In genomic region chr5:103211858-103212500, GRCh38 we compare ENCODE assay signal across 9 cellular contexts. TPM values are rescaled to one million over a fixed set of nuclear protein-coding genes. Genes with fewer than 3 reads are reported as not detected.
DNase-seq lines count a peak whose midpoint lies in the region; ATAC-seq and TF ChIP-seq lines count a peak whose summit lies in the region.
"Had no signal": no experiment of that assay in that cellular context is flagged by ENCODE, and none has a peak within 500 bp of the region (broad histone marks: within the 10 kb centered on the region; RNA-seq: fewer than 3 reads in every experiment).

No MANE protein-coding gene starts in this region.

- H3K27ac ChIP-seq in BLaER1 treated with 17β-estradiol and CSF1 and Interleukin-3, amounts not matched to agents 10 nM and 100 nM: peak overlapping the region; percentile 42 to 95 (median 87); a peak in 21 of 22 replicates
- H3K27ac ChIP-seq in testis (no peak overlapping the region), substantia nigra (ENCODE audit: low read depth, low read length, poor library complexity, severe bottlenecking) (no peak overlapping the region)

- peak overlapping the region in 9 of 11 experiments; percentile 23 to 83 (median 74); a peak in 17 of 22 replicates for H3K9ac ChIP-seq in BLaER1 treated with 17β-estradiol and CSF1 and Interleukin-3, amounts not matched to agents 10 nM and 100 nM

- no peaks in the 10 kb centered on the region for H3K27me3 ChIP-seq in BLaER1 treated with 17β-estradiol and CSF1 and Interleukin-3, amounts not matched to agents 10 nM and 100 nM
- no peaks in the 10 kb centered on the region for H3K27me3 ChIP-seq in testis

- H3K4me2 ChIP-seq in BLaER1 treated with 17β-estradiol and CSF1 and Interleukin-3, amounts not matched to agents 10 nM and 100 nM: peak overlapping the region; percentile 66 to 88 (median 73)

- no peaks in the 10 kb centered on the region for H3K9me3 Mint-ChIP-seq in activated B cell treated with CpG ODN at 0.5 μM for 24 hours

- H3K36me3 Mint-ChIP-seq in activated B cell treated with CpG ODN at 0.5 μM for 24 hours (ENCODE audit: low read depth): peaks cover 8% of the 10 kb centered on the region

- peak overlapping the region; percentile 36 for H3K4me3 Mint-ChIP-seq in activated B cell treated with CpG ODN at 0.5 μM for 24 hours

- peaks cover 37 to 75% (median 59%) of the 10 kb centered on the region in 10 experiments for H3K4me1 ChIP-seq in BLaER1 treated with 17β-estradiol and CSF1 and Interleukin-3, amounts not matched to agents 10 nM and 100 nM
- H3K4me1 ChIP-seq in testis: no peaks in the 10 kb centered on the region

- no peaks in the 10 kb centered on the region for H3K27me3 Mint-ChIP-seq in activated B cell treated with CpG ODN at 0.5 μM for 24 hours

- H3K27ac Mint-ChIP-seq in activated B cell treated with CpG ODN at 0.5 μM for 24 hours: no peak overlapping the region

- POLR2A ChIA-PET in activated B cell treated with CpG ODN at 0.5 μM for 24 hours (lab: Charles Lee): no interaction called here

- peak; percentile 57 for ATAC-seq in GM19035 (IDR thresholded peaks at IDR 0.05; ENCODE audit: unreplicated experiment)
- peak; percentile 84 for ATAC-seq in HG03045 (IDR thresholded peaks at IDR 0.05; ENCODE audit: unreplicated experiment)
- ATAC-seq in activated B cell treated with CpG ODN at 0.5 μM for 24 hours (ENCODE audit: low read depth): peak; percentile 25

- peaks cover 0 to 14% (median 1%) of the 10 kb centered on the region in 11 experiments; a peak in 9 of 22 replicates for H3K36me3 ChIP-seq in BLaER1 treated with 17β-estradiol and CSF1 and Interleukin-3, amounts not matched to agents 10 nM and 100 nM
- no peaks in the 10 kb centered on the region for H3K36me3 ChIP-seq in testis (ENCODE audit: low read depth, missing control alignments)

- CTCF ChIA-PET in activated B cell treated with CpG ODN at 0.5 μM for 24 hours (lab: Charles Lee): interaction anchor here (0.8 kb wide), 1 partner anchor 13 kb away, joined by 4 read pairs; no protein-coding TSS in a partner anchor

- TF ChIP-seq CTCF in activated B cell treated with CpG ODN at 0.5 μM for 24 hours (IDR thresholded peaks at IDR 0.05) (no peak), testis (IDR thresholded peaks at IDR 0.05) (no peak)

- H3K4me3 ChIP-seq in BLaER1 treated with 17β-estradiol and CSF1 and Interleukin-3, amounts not matched to agents 10 nM and 100 nM: peak overlapping the region in 7 of 10 experiments; percentile 14 to 45 (median 28); a peak in 8 of 20 replicates
- H3K4me3 ChIP-seq in testis: no peak overlapping the region

- H3K9me3 ChIP-seq in BLaER1 treated with 17β-estradiol and CSF1 and Interleukin-3, amounts not matched to agents 10 nM and 100 nM (replicated peaks in 1 of 11): no peaks in the 10 kb centered on the region
- no peaks in the 10 kb centered on the region for H3K9me3 ChIP-seq in testis

- intact Hi-C loops in activated B cell treated with CpG ODN at 0.5 μM for 24 hours (cut with micrococcal nuclease): no loop called here
- intact Hi-C loops in testis (cut with DNase I; ENCODE audit: low total_unique reads): no loop called here

- H4K20me1 ChIP-seq in BLaER1 treated with 17β-estradiol and CSF1 and Interleukin-3, amounts not matched to agents 10 nM and 100 nM: no peaks in the 10 kb centered on the region

- WGBS in testis, 2 donors: 78 to 79% methylated on average over 2 of the region's 2 CpGs

- no peak for DNase-seq in activated B cell treated with CpG ODN at 0.5 μM for 24 hours
- DNase-seq in testis: no peak
- no peak for DNase-seq in middle frontal gyrus (ENCODE audit: extremely low spot score, low spot score)
- DNase-seq in stimulated activated CD4-positive, alpha-beta T cell treated with anti-CD3 and anti-CD28 coated beads, Interleukin-1b, Interleukin-23, amount 100 ng/mL, for 48 hours: no peak
- DNase-seq in substantia nigra (lab: John Stamatoyannopoulos, UW): no peak
- DNase-seq: cerebellar nuclear complex had no signal

- TF ChIP-seq POLR2A in testis (IDR thresholded peaks at IDR 0.05): no peak

- peaks cover 26% of the 10 kb centered on the region for H3K4me1 Mint-ChIP-seq in activated B cell treated with CpG ODN at 0.5 μM for 24 hours

RNA-seq across cellular contexts. Expression of gene MACIR, which starts 46.6 kb away (rescaled TPM):
- total RNA-seq in activated B cell treated with CpG ODN at 0.5 μM for 24 hours (3.9 and 5.1 TPM in 2 replicates), testis (10 to 100 TPM; 18.4 to 21.6 TPM)
- polyA plus RNA-seq in testis (ENCODE audit: insufficient read depth, low read depth, low replicate concordance): 12.8 TPM

Comparison
In these comparisons a context has a peak if more than half of its experiments do, and no peak if none do; other contexts are left out.
1. H3K27ac ChIP-seq: peak in BLaER1 treated with 17β-estradiol and CSF1 and Interleukin-3, amounts not matched to agents 10 nM and 100 nM (11 of 11); none in testis (0 of 2) and substantia nigra (single experiment).
2. H3K4me3 ChIP-seq: peak in BLaER1 treated with 17β-estradiol and CSF1 and Interleukin-3, amounts not matched to agents 10 nM and 100 nM (7 of 10); none in testis (0 of 2).
3. ATAC-seq: peak in every context shown above with its lines; median percentile 84 in HG03045; 57 in GM19035; 25 in activated B cell treated with CpG ODN at 0.5 μM for 24 hours.